18 cellular contexts compared by ENCODE assay signal in genomic region chr12:110896559-110896958, GRCh38. TPM values are rescaled to one million over a fixed set of nuclear protein-coding genes. Genes with fewer than 3 reads are reported as not detected.
DNase-seq lines count a peak whose midpoint lies in the region; ATAC-seq, FAIRE-seq and TF ChIP-seq lines count a peak whose summit lies in the region.
"Had no signal": no experiment of that assay in that cellular context is flagged by ENCODE, and none has a peak within 500 bp of the region (broad histone marks: within the 10 kb centered on the region; RNA-seq: fewer than 3 reads in every experiment).

No MANE protein-coding gene starts in this region.

- peak; percentile 93 for ATAC-seq in RWPE2 (ENCODE audit: low read depth)
- ATAC-seq in natural killer cell, result no peak
- no peak for ATAC-seq in GM21786 (IDR thresholded peaks at IDR 0.05; ENCODE audit: unreplicated experiment)

- H3K4me3 ChIP-seq in cardiac muscle cell (no peak overlapping the region), right atrium auricular region (no peak overlapping the region), RWPE2 (ENCODE audit: severe bottlenecking) (no peak overlapping the region), keratinocyte (ENCODE audit: control insufficient read depth in 2 of 3, extremely low read depth in 1 of 3, insufficient read depth in 2 of 3, low read depth in 1 of 3, low read length in 3 of 3) (no peak overlapping the region)

- H2AFZ ChIP-seq in keratinocyte (ENCODE audit: control insufficient read depth, low read length), result peak overlapping the region; percentile 17

- no peak overlapping the region for H3K4me3 Mint-ChIP-seq in natural killer cell

- H3K9me3 ChIP-seq in cardiac muscle cell (ENCODE audit: low read depth) (no peaks in the 10 kb centered on the region), right atrium auricular region (no peaks in the 10 kb centered on the region), RWPE2 (ENCODE audit: severe bottlenecking) (no peaks in the 10 kb centered on the region), keratinocyte (ENCODE audit: control insufficient read depth, low read depth, low read length) (no peaks in the 10 kb centered on the region)
- H3K9me3 ChIP-seq: Caco-2 had no signal

- no peaks in the 10 kb centered on the region for H3K9me3 Mint-ChIP-seq in natural killer cell

- peaks cover 2 to 23% of the 10 kb centered on the region in 2 donors for H3K27me3 Mint-ChIP-seq in natural killer cell (ENCODE audit: low read depth in 2 of 2)

- FAIRE-seq in keratinocyte (lab: Jason Lieb, UNC), result peak; percentile 84

- peak overlapping the region; percentile 25 for H3K4me2 ChIP-seq in keratinocyte (ENCODE audit: control insufficient read depth, extremely low read depth, insufficient read depth, low read depth, low read length)

- no peaks in the 10 kb centered on the region for H3K27me3 ChIP-seq in cardiac muscle cell
- no peaks in the 10 kb centered on the region for H3K27me3 ChIP-seq in right atrium auricular region
- no peaks in the 10 kb centered on the region for H3K27me3 ChIP-seq in RWPE2 (ENCODE audit: insufficient read depth, poor library complexity, severe bottlenecking)
- peaks cover 2% of the 10 kb centered on the region for H3K27me3 ChIP-seq in keratinocyte (ENCODE audit: control insufficient read depth, extremely low read depth, insufficient read depth, low read length)

- no peaks in the 10 kb centered on the region for H3K79me2 ChIP-seq in keratinocyte (ENCODE audit: control insufficient read depth, insufficient read depth, low read length)

- no peak overlapping the region for H3K27ac Mint-ChIP-seq in natural killer cell

- H3K27ac ChIP-seq in cardiac muscle cell (peak overlapping the region; percentile 25), right atrium auricular region (no peak overlapping the region), RWPE2 (ENCODE audit: poor library complexity, severe bottlenecking) (peak overlapping the region; percentile 84), keratinocyte (ENCODE audit: control insufficient read depth, insufficient read depth, low read length) (peak overlapping the region; percentile 66)
- H3K27ac ChIP-seq: HL-60 had no signal

- no peak overlapping the region for H3K9ac ChIP-seq in keratinocyte (ENCODE audit: control insufficient read depth, extremely low read depth, insufficient read depth, low read length)

- H3K4me1 ChIP-seq in cardiac muscle cell (ENCODE audit: low read depth) (peaks cover 19% of the 10 kb centered on the region), right atrium auricular region (peaks cover 0 to 6% of the 10 kb centered on the region in 2 donors), RWPE2 (ENCODE audit: insufficient read depth, poor library complexity, severe bottlenecking) (peaks cover 25% of the 10 kb centered on the region), keratinocyte (ENCODE audit: control insufficient read depth, extremely low read depth, insufficient read depth, low read length) (peaks cover 21% of the 10 kb centered on the region)

- H3K36me3 ChIP-seq in cardiac muscle cell (no peaks in the 10 kb centered on the region), right atrium auricular region (no peaks in the 10 kb centered on the region), RWPE2 (ENCODE audit: low read depth) (no peaks in the 10 kb centered on the region), keratinocyte (ENCODE audit: control insufficient read depth in 2 of 2, extremely low read depth in 1 of 2, insufficient read depth in 2 of 2, low read length in 2 of 2) (no peaks in the 10 kb centered on the region)

- TF ChIP-seq CTCF in cardiac muscle cell (IDR thresholded peaks at IDR 0.05; ENCODE audit: low read depth, low read length) (no peak), right atrium auricular region (IDR thresholded peaks at IDR 0.05) (no peak), RWPE2 (IDR thresholded peaks at IDR 0.05; ENCODE audit: poor library complexity, severe bottlenecking) (no peak), keratinocyte (optimal IDR thresholded peaks at IDR 0.05 in 1 of 3, IDR thresholded peaks at IDR 0.05 in 1 of 3, conservative IDR thresholded peaks at IDR 0.05 in 1 of 3; ENCODE audit: extremely low read depth in 1 of 3, insufficient read depth in 2 of 3, low read length in 3 of 3) (no peak), natural killer cell (IDR thresholded peaks at IDR 0.05) (no peak)

- no peaks in the 10 kb centered on the region for H3K9me1 ChIP-seq in keratinocyte (ENCODE audit: control insufficient read depth, extremely low read depth, insufficient read depth, low read length)

- no peak for DNase-seq in cardiac muscle cell (ENCODE audit: low read depth in 1 of 2, low spot score in 1 of 2)
- no peak for DNase-seq in right atrium auricular region (ENCODE audit: low spot score)
- peak; percentile 90 for DNase-seq in RWPE2 (ENCODE audit: low spot score)
- DNase-seq in keratinocyte (ENCODE audit: low read depth, low spot score), result peak; percentile 81
- no peak for DNase-seq in activated CD4-positive, alpha-beta T cell treated with anti-CD3 and anti-CD28 coated beads for 4 hours
- DNase-seq in OCI-M1 (lab: John Stamatoyannopoulos, UW), result no peak
- no peak for DNase-seq in natural killer cell
- DNase-seq: Caco-2, KBM-7, NCI-H1105 treated with DMSO at 0.1 percent for 48 hours, NCI-H1930, NCI-H2171, NCI-H82 had no signal

- intact Hi-C loops in natural killer cell (cut with micrococcal nuclease), result no loop called here

- H3K36me3 Mint-ChIP-seq in natural killer cell, result no peaks in the 10 kb centered on the region

- H4K20me1 ChIP-seq in keratinocyte (ENCODE audit: control insufficient read depth, extremely low read depth, insufficient read depth, low read length), result no peaks in the 10 kb centered on the region

- peaks cover 6% of the 10 kb centered on the region in 2 donors for H3K4me1 Mint-ChIP-seq in natural killer cell

- dilution Hi-C loops in keratinocyte (cut with MboI; ENCODE audit: extremely low pct_ligation_motif_present, low sequenced_read_pairs), result no loop called here

RNA-seq across cellular contexts. Expression of gene MYL2, which starts 23.8 kb away (rescaled TPM):
- total RNA-seq in cardiac muscle cell, result 2.7 and 12.2 TPM in 2 replicates
- 19.8 and 65.0 TPM in 2 replicates for polyA plus RNA-seq in cardiac muscle cell
- total RNA-seq in right atrium auricular region, result 100 to 1,000 TPM; 142 to 227 TPM
- polyA plus RNA-seq in keratinocyte, result 0.08 to 0.41 TPM in 2 of 3 replicates, not detected in the other
- polyA plus RNA-seq in keratinocyte (2011; ENCODE audit: low read depth), result not detected
- polyA plus RNA-seq in keratinocyte (2011; cell fraction: cytosol; rRNA removed), result 0.10 and 0.18 TPM in 2 replicates
- polyA plus RNA-seq in keratinocyte (2011; cell fraction: nucleus; rRNA removed), result not detected in 2 replicates
- polyA plus RNA-seq in keratinocyte (2012; ENCODE audit: low replicate concordance), result 0.30 and 0.52 TPM in 2 replicates
- polyA minus RNA-seq in keratinocyte, result not detected in 3 replicates
- polyA minus RNA-seq in keratinocyte (2011; cell fraction: cytosol; rRNA and poly(A)+ RNA removed), result not detected
- polyA minus RNA-seq in keratinocyte (2011; cell fraction: nucleus; rRNA and poly(A)+ RNA removed), result not detected in 2 replicates
- not detected for total RNA-seq in natural killer cell
- total RNA-seq: A673, Caco-2, NCI-H460, SK-MEL-5 had no signal

RNA-seq across cellular contexts. Expression of gene CCDC63, which starts 49.8 kb away (rescaled TPM):
- total RNA-seq in cardiac muscle cell (not detected in 2 replicates), right atrium auricular region (not detected), natural killer cell (not detected)
- polyA plus RNA-seq in cardiac muscle cell (0.11 and 0.22 TPM in 2 replicates), keratinocyte (not detected in 3 replicates)
- polyA plus RNA-seq in keratinocyte (2011; ENCODE audit: low read depth), result 1.00 TPM
- polyA plus RNA-seq in keratinocyte (2011; cell fraction: cytosol; rRNA removed), result 0.04 TPM in 1 of 2 replicates, not detected in the other
- polyA plus RNA-seq in keratinocyte (2011; cell fraction: nucleus; rRNA removed), result 0.11 TPM in 1 of 2 replicates, not detected in the other
- polyA plus RNA-seq in keratinocyte (2012; ENCODE audit: low replicate concordance), result 0.20 TPM in 1 of 2 replicates, not detected in the other
- polyA minus RNA-seq in keratinocyte, result not detected in 3 replicates
- not detected for polyA minus RNA-seq in keratinocyte (2011; cell fraction: cytosol; rRNA and poly(A)+ RNA removed)
- polyA minus RNA-seq in keratinocyte (2011; cell fraction: nucleus; rRNA and poly(A)+ RNA removed), result not detected in 2 replicates
- total RNA-seq: Caco-2, NCI-H460, SK-MEL-5 had no signal

Comparison
In these comparisons a context has a peak if more than half of its experiments do, and no peak if none do; other contexts are left out.
1. H3K27ac ChIP-seq: peak in cardiac muscle cell (single experiment), RWPE2 (single experiment) and keratinocyte (single experiment); none in right atrium auricular region (0 of 2).
2. RNA of gene MYL2, which starts 23.8 kb away (total RNA-seq): 142 to 227 TPM in right atrium auricular region; 2.7 to 12.2 TPM in cardiac muscle cell and not detected in natural killer cell; every median in the first group is over 10 times any median in the second.
3. DNase-seq: peak in RWPE2 (single experiment) and keratinocyte (single experiment); none in cardiac muscle cell (0 of 2), right atrium auricular region (single experiment), activated CD4-positive, alpha-beta T cell treated with anti-CD3 and anti-CD28 coated beads for 4 hours (0 of 2), OCI-M1 (single experiment) and natural killer cell (single experiment).